1 cellular context compared by ENCODE assay signal in the genomic region with DNA sequence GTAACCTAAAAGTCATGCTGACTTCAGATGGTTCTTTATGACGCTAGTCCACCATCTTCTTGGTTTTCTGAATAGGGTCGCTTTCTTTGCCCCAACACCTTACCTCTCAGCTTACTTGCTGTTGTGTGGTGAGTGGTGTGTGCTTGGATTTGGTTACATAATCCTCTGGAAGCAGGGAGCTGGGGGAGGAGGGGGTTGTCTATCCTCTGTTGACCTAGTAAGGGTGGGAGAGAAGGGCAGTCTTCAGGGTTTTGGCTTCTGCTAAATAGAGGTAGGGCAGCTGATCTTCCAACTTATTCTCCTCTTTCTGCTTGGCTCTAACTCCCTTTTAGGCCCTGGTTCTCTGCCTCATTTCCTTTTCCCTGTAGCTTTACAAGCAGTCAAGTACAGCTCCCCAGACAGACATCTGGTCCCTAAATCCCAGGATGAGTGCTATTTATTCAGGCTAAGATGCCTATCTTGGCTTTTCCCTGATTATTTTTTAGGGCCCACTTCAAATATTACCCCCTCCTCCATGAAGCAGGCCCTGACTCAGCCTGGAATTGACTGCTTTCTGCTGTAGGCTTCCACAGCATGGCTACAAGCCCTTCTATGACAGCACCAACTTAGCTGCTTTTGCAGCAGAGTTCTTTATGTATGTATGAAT.
TF ChIP-seq lines count a peak whose summit lies in the region.

No MANE protein-coding gene starts in this region.

TF ChIP-seq in endothelial cell of umbilical vein, 7 proteins besides CTCF, POLR2A, EP300 and RAD21 (continued from another document):
- TF ChIP-seq, protein P1, sequence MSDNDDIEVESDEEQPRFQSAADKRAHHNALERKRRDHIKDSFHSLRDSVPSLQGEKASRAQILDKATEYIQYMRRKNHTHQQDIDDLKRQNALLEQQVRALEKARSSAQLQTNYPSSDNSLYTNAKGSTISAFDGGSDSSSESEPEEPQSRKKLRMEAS (IDR thresholded peaks at IDR 0.05; ENCODE audit: insufficient read depth, insufficient read length) = no peak
- no peak for TF ChIP-seq MYC (IDR thresholded peaks at IDR 0.05; ENCODE audit: low read depth, low read length)
- TF ChIP-seq EZH2 (IDR thresholded peaks at IDR 0.05; ENCODE audit: borderline replicate concordance, low read depth, low read length, severe bottlenecking) = no peak
- TF ChIP-seq POLR2AphosphoS5 (IDR thresholded peaks at IDR 0.05; ENCODE audit: insufficient read depth, low read depth, low read length) = no peak
- no peak for TF ChIP-seq FOS (IDR thresholded peaks at IDR 0.05; ENCODE audit: borderline replicate concordance, insufficient read depth, low read length)
